ENCODE assay signal across 1 cellular context in the genomic region with DNA sequence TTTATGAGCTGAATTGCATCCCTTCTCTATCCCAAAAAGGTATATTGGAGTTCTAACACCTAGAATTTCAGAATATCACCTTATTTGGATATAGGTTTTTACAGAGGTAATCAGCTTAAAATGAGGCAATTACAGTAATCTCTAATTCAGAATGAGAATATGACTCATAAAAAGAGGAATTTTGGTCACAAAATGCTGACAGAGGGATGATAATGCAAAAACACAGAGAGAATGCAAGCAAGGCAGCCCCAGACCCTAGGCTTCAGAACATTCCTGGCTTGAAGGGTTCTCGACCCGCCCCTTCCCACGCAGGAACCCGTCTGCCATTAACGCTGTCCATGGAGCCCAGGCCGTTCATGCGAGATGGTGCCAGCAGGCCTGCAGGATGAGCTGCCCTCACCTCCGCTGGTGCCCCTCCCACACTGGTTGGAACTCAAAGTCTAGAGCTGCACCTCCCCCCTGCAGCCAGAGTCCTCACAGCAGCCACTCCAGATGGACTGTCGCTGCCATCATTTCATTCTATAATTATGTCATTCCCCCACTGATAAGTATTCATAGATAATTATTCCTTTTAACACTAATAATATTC.
TF ChIP-seq lines count a peak whose summit lies in the region.

No MANE protein-coding gene starts in this region.

TF ChIP-seq in GM12878, 131 proteins besides CTCF, POLR2A, EP300 and RAD21 (continued from another document):
- TF ChIP-seq PRDM15 (CRISPR knock-in tag; IDR thresholded peaks at IDR 0.05), result no peak
- TF ChIP-seq, protein P1, sequence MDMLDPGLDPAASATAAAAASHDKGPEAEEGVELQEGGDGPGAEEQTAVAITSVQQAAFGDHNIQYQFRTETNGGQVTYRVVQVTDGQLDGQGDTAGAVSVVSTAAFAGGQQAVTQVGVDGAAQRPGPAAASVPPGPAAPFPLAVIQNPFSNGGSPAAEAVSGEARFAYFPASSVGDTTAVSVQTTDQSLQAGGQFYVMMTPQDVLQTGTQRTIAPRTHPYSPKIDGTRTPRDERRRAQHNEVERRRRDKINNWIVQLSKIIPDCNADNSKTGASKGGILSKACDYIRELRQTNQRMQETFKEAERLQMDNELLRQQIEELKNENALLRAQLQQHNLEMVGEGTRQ (IDR thresholded peaks at IDR 0.05; ENCODE audit: borderline replicate concordance, low read depth, low read length), result no peak
- no peak for TF ChIP-seq POLR2AphosphoS5 (IDR thresholded peaks at IDR 0.05; ENCODE audit: low read length)
- no peak for TF ChIP-seq POLR2AphosphoS2 (IDR thresholded peaks at IDR 0.05; ENCODE audit: low read depth, low read length)
- peak; percentile 98 for TF ChIP-seq BACH1 (IDR thresholded peaks at IDR 0.05; ENCODE audit: borderline replicate concordance)
- peak; percentile 35; the same call in 1 of the 2 replicates for TF ChIP-seq BCL11A (IDR thresholded peaks at IDR 0.05; ENCODE audit: low read depth, low read length)
- TF ChIP-seq E4F1 (IDR thresholded peaks at IDR 0.05; ENCODE audit: borderline replicate concordance, partially characterized antibody), result no peak
- peak; percentile 56; the same call in 1 of the 2 replicates for TF ChIP-seq DPF2 (IDR thresholded peaks at IDR 0.05)
- TF ChIP-seq SRF (IDR thresholded peaks at IDR 0.05; ENCODE audit: low read depth in 2 of 2, low read length in 2 of 2), result 0 out of 4 replicates have a peak, but pooled peaks of 1 of the 2 experiments have one; percentile 18
- TF ChIP-seq, protein P2, sequence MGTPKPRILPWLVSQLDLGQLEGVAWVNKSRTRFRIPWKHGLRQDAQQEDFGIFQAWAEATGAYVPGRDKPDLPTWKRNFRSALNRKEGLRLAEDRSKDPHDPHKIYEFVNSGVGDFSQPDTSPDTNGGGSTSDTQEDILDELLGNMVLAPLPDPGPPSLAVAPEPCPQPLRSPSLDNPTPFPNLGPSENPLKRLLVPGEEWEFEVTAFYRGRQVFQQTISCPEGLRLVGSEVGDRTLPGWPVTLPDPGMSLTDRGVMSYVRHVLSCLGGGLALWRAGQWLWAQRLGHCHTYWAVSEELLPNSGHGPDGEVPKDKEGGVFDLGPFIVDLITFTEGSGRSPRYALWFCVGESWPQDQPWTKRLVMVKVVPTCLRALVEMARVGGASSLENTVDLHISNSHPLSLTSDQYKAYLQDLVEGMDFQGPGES (IDR thresholded peaks at IDR 0.05), result no peak
- no peak for TF ChIP-seq JUND (IDR thresholded peaks at IDR 0.05; ENCODE audit: low read depth, low read length)
- TF ChIP-seq, protein P3, sequence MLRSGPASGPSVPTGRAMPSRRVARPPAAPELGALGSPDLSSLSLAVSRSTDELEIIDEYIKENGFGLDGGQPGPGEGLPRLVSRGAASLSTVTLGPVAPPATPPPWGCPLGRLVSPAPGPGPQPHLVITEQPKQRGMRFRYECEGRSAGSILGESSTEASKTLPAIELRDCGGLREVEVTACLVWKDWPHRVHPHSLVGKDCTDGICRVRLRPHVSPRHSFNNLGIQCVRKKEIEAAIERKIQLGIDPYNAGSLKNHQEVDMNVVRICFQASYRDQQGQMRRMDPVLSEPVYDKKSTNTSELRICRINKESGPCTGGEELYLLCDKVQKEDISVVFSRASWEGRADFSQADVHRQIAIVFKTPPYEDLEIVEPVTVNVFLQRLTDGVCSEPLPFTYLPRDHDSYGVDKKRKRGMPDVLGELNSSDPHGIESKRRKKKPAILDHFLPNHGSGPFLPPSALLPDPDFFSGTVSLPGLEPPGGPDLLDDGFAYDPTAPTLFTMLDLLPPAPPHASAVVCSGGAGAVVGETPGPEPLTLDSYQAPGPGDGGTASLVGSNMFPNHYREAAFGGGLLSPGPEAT (IDR thresholded peaks at IDR 0.05; ENCODE audit: low read depth), result no peak
- TF ChIP-seq ZNF217 (IDR thresholded peaks at IDR 0.05), result no peak
- TF ChIP-seq KDM1A (IDR thresholded peaks at IDR 0.05; ENCODE audit: borderline replicate concordance), result no peak
- TF ChIP-seq ZNF274 (IDR thresholded peaks at IDR 0.05; ENCODE audit: insufficient read depth, insufficient read length), result no peak
- TF ChIP-seq SIN3A (IDR thresholded peaks at IDR 0.05; ENCODE audit: low read depth, low read length), result no peak
- TF ChIP-seq ATF7 (IDR thresholded peaks at IDR 0.05; ENCODE audit: low read depth), result peak; percentile 48; the same call in 1 of the 2 replicates
- no peak for TF ChIP-seq ZNF207 (IDR thresholded peaks at IDR 0.05; ENCODE audit: borderline replicate concordance)
- TF ChIP-seq PAX8 (IDR thresholded peaks at IDR 0.05), result no peak
- TF ChIP-seq FOS (IDR thresholded peaks at IDR 0.05; ENCODE audit: borderline replicate concordance, extremely low read depth, insufficient read length), result no peak
- TF ChIP-seq NR2F1 (conservative IDR thresholded peaks at IDR 0.05), result 0 out of 2 replicates have a peak, but pooled peaks have one; percentile 21
- peak; percentile 92 for TF ChIP-seq JUNB (IDR thresholded peaks at IDR 0.05)
- no peak for TF ChIP-seq KAT2A (conservative IDR thresholded peaks at IDR 0.05; ENCODE audit: control insufficient read depth, low read depth, low read length)
- peak; percentile 69 for TF ChIP-seq MTA2 (IDR thresholded peaks at IDR 0.05; ENCODE audit: low read depth)
- TF ChIP-seq POU2F2 (IDR thresholded peaks at IDR 0.05; ENCODE audit: borderline replicate concordance, low read depth, low read length), result no peak
- 0 out of 2 replicates have a peak, but pooled peaks have one; percentile 48 for TF ChIP-seq NFIC (IDR thresholded peaks at IDR 0.05; ENCODE audit: low read depth, low read length)
- no peak for TF ChIP-seq HDAC6 (IDR thresholded peaks at IDR 0.05; ENCODE audit: unreplicated experiment)
- no peak for TF ChIP-seq TARDBP (IDR thresholded peaks at IDR 0.05; ENCODE audit: borderline replicate concordance)
- TF ChIP-seq CREM (IDR thresholded peaks at IDR 0.05; ENCODE audit: low read depth), result peak; percentile 35; the same call in 1 of the 2 replicates
- TF ChIP-seq IRF4 (IDR thresholded peaks at IDR 0.05; ENCODE audit: low read depth, low read length), result peak; percentile 56; the same call in 1 of the 2 replicates
